Comparison of ENCODE assay signal across 22 cellular contexts in the genomic region with DNA sequence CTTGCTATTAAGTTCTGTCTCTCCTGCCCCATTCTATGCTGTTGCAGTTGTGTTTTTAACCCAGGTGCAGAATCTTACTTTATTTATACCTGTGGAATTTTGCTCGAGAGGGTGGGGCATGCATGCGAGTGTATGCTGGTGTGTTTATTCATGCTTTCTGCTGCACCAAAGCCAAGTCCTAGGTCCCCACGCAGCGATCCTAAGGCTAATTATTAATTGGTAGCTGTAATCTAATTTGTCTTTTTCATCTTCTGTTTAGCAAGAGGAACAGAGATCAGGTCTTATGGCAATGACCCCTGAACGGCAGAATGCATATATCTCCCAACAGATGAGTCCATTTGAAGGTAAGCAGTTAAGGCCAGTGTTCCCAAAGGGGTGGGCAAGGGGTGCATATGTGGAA.
"Had no signal": no experiment of that assay in that cellular context is flagged by ENCODE, and none has a peak within 500 bp of the region (broad histone marks: within the 10 kb centered on the region; RNA-seq: fewer than 3 reads in every experiment).

No MANE protein-coding gene starts in this region.

- H3K9me3 ChIP-seq: Peyer's patch, SJCRH30 had no signal

- H3K4me3 ChIP-seq: K562, PC-9, Peyer's patch, SJCRH30 had no signal

- H3K27ac ChIP-seq: KMS-11, PC-9, Peyer's patch, SJCRH30 had no signal

- ATAC-seq: K562, SK-N-SH treated with all-trans-retinoic acid at 6 μM for 48 hours had no signal

- H3K36me3 Mint-ChIP-seq: IgD-negative memory B cell had no signal

- H3K9me3 Mint-ChIP-seq: IgD-negative memory B cell had no signal

- H3K27me3 ChIP-seq: Peyer's patch, SJCRH30 had no signal

- H3K36me3 ChIP-seq: Peyer's patch, SJCRH30 had no signal

- DNase-seq: Kasumi-1; MM.1S; NCI-H1092 treated with DMSO at 0.1 percent for 48 hours; NCI-H1436; NCI-H187; NCI-H2029; NCI-H2081 treated with DMSO at 0.1 percent for 48 hours; NCI-H2171; NCI-H226; NCI-H510A; NCI-H524 treated with DMSO at 0.1 percent for 48 hours; NCI-H69; NCI-H774; NK-92 treated with Interleukin-12 subunit alpha and Interleukin-12 subunit beta, amount 100 ng/mL, for 24 hours; PC-9; Peyer's patch; SHP77 treated with DMSO at 0.1 percent for 48 hours; SJCRH30 had no signal

- H3K4me1 ChIP-seq: Peyer's patch, SJCRH30 had no signal

- H3K27ac Mint-ChIP-seq: IgD-negative memory B cell had no signal
